In genomic region chr20:23086056-23086551, GRCh38 we compare ENCODE assay signal across 8 cellular contexts. TPM values are rescaled to one million over a fixed set of nuclear protein-coding genes. Genes with fewer than 3 reads are reported as not detected.
A peak's percentile ranks its signal among the peaks of the same experiment; 100 is the strongest.
DNase-seq lines count a peak whose midpoint lies in the region; TF ChIP-seq lines count a peak whose summit lies in the region.

Gene CD93, minus strand, starts transcription at chr20:23086324. Its CDS starts 132 bp downstream, at chr20:23086192.

- no peaks in the 10 kb centered on the region for H3K36me3 Mint-ChIP-seq in activated CD4-positive, alpha-beta T cell treated with anti-CD3 and anti-CD28 coated beads, Interleukin-2, amount 10 ng/mL, durations not matched to agents 7 days and 5 days (ENCODE audit: low read depth)
- no peaks in the 10 kb centered on the region for H3K36me3 Mint-ChIP-seq in activated CD4-positive, alpha-beta memory T cell treated with anti-CD3 and anti-CD28 coated beads, Interleukin-2, amount 10 ng/mL, durations not matched to agents 7 days and 5 days (ENCODE audit: low read depth)
- no peaks in the 10 kb centered on the region for H3K36me3 Mint-ChIP-seq in MCF 10A (ENCODE audit: insufficient read depth, unreplicated experiment)

- DNase-seq in activated CD4-positive, alpha-beta T cell treated with anti-CD3 and anti-CD28 coated beads, Interleukin-2, amount 10 ng/mL, durations not matched to agents 7 days and 5 days: peak; percentile 43
- DNase-seq in activated CD4-positive, alpha-beta T cell treated with anti-CD3 and anti-CD28 coated beads for 1 hour: no peak
- DNase-seq in activated CD4-positive, alpha-beta memory T cell treated with anti-CD3 and anti-CD28 coated beads, Interleukin-2, amount 10 ng/mL, durations not matched to agents 7 days and 5 days: peak; percentile 57
- DNase-seq in iris pigment epithelial cell (ENCODE audit: low read depth): peak; percentile 36
- no peak for DNase-seq in NCI-H748 treated with DMSO at 0.1 percent for 48 hours (lab: John Stamatoyannopoulos, UW)
- no peak for DNase-seq in MCF 10A (ENCODE audit: unreplicated experiment)
- no peak for DNase-seq in kidney tubule cell (ENCODE audit: low spot score)

- intact Hi-C loops in MCF 10A (cut with micrococcal nuclease): no loop called here

- H3K27ac Mint-ChIP-seq in activated CD4-positive, alpha-beta T cell treated with anti-CD3 and anti-CD28 coated beads, Interleukin-2, amount 10 ng/mL, durations not matched to agents 7 days and 5 days: peak within 1 kb of the TSS; percentile 78
- peak within 1 kb of the TSS; percentile 75 for H3K27ac Mint-ChIP-seq in activated CD4-positive, alpha-beta memory T cell treated with anti-CD3 and anti-CD28 coated beads, Interleukin-2, amount 10 ng/mL, durations not matched to agents 7 days and 5 days
- H3K27ac Mint-ChIP-seq in MCF 10A (ENCODE audit: low read depth, unreplicated experiment): no peak within 1 kb of the TSS

- TF ChIP-seq CTCF in subcutaneous adipose tissue (IDR thresholded peaks at IDR 0.05; ENCODE audit: low read depth): no peak
- no peak for TF ChIP-seq CTCF in MCF 10A (IDR thresholded peaks at IDR 0.05; ENCODE audit: unreplicated experiment)

- BruUV-seq in MCF 10A (replicated peaks; lab: Mats Ljungman, UMichigan): no TSS peak

- H3K4me3 Mint-ChIP-seq in activated CD4-positive, alpha-beta T cell treated with anti-CD3 and anti-CD28 coated beads, Interleukin-2, amount 10 ng/mL, durations not matched to agents 7 days and 5 days: peak within 1 kb of the TSS; percentile 17
- H3K4me3 Mint-ChIP-seq in activated CD4-positive, alpha-beta memory T cell treated with anti-CD3 and anti-CD28 coated beads, Interleukin-2, amount 10 ng/mL, durations not matched to agents 7 days and 5 days: peak within 1 kb of the TSS; percentile 55
- no peak within 1 kb of the TSS for H3K4me3 Mint-ChIP-seq in MCF 10A (ENCODE audit: unreplicated experiment)

- no peaks in the 10 kb centered on the region for H3K9me3 Mint-ChIP-seq in activated CD4-positive, alpha-beta T cell treated with anti-CD3 and anti-CD28 coated beads, Interleukin-2, amount 10 ng/mL, durations not matched to agents 7 days and 5 days
- H3K9me3 Mint-ChIP-seq in activated CD4-positive, alpha-beta memory T cell treated with anti-CD3 and anti-CD28 coated beads, Interleukin-2, amount 10 ng/mL, durations not matched to agents 7 days and 5 days: no peaks in the 10 kb centered on the region
- no peaks in the 10 kb centered on the region for H3K9me3 Mint-ChIP-seq in MCF 10A (ENCODE audit: unreplicated experiment)

- POLR2A ChIA-PET in activated CD4-positive, alpha-beta T cell treated with anti-CD3 and anti-CD28 coated beads, Interleukin-2, amount 10 ng/mL, durations not matched to agents 7 days and 5 days (lab: Charles Lee): interaction anchor here (0.6 kb wide), 1 partner anchor 533 kb away, joined by 4 read pairs; no protein-coding TSS in a partner anchor
- POLR2A ChIA-PET in activated CD4-positive, alpha-beta memory T cell treated with anti-CD3 and anti-CD28 coated beads, Interleukin-2, amount 10 ng/mL, durations not matched to agents 7 days and 5 days (lab: Charles Lee): interaction anchor here (0.8 to 1.4 kb wide), 4 partner anchors 10 to 59 kb away, joined by 3 to 4 read pairs (median 4); no protein-coding TSS in a partner anchor
- POLR2A ChIA-PET in MCF 10A (lab: Yijun Ruan, JAX): interaction anchor here (0.7 to 1.5 kb wide), 4 partner anchors 10 to 170 kb away, joined by 3 to 4 read pairs (median 4); no protein-coding TSS in a partner anchor

- peaks cover 3% of the 10 kb centered on the region for H3K27me3 Mint-ChIP-seq in activated CD4-positive, alpha-beta T cell treated with anti-CD3 and anti-CD28 coated beads, Interleukin-2, amount 10 ng/mL, durations not matched to agents 7 days and 5 days
- peaks cover 6% of the 10 kb centered on the region for H3K27me3 Mint-ChIP-seq in activated CD4-positive, alpha-beta memory T cell treated with anti-CD3 and anti-CD28 coated beads, Interleukin-2, amount 10 ng/mL, durations not matched to agents 7 days and 5 days
- no peaks in the 10 kb centered on the region for H3K27me3 Mint-ChIP-seq in MCF 10A (ENCODE audit: insufficient read depth, unreplicated experiment)

- H3K4me1 Mint-ChIP-seq in activated CD4-positive, alpha-beta T cell treated with anti-CD3 and anti-CD28 coated beads, Interleukin-2, amount 10 ng/mL, durations not matched to agents 7 days and 5 days: peaks cover 22% of the 10 kb centered on the region
- H3K4me1 Mint-ChIP-seq in activated CD4-positive, alpha-beta memory T cell treated with anti-CD3 and anti-CD28 coated beads, Interleukin-2, amount 10 ng/mL, durations not matched to agents 7 days and 5 days: peaks cover 24% of the 10 kb centered on the region
- H3K4me1 Mint-ChIP-seq in MCF 10A (ENCODE audit: insufficient read depth, unreplicated experiment): peaks cover 5% of the 10 kb centered on the region

- CTCF ChIA-PET in activated CD4-positive, alpha-beta T cell treated with anti-CD3 and anti-CD28 coated beads, Interleukin-2, amount 10 ng/mL, durations not matched to agents 7 days and 5 days (lab: Charles Lee): interaction anchor here (0.9 kb wide), 1 partner anchor 264 kb away, joined by 3 read pairs; no protein-coding TSS in a partner anchor
- CTCF ChIA-PET in activated CD4-positive, alpha-beta memory T cell treated with anti-CD3 and anti-CD28 coated beads, Interleukin-2, amount 10 ng/mL, durations not matched to agents 7 days and 5 days (lab: Charles Lee): interaction anchor here (1.1 to 1.5 kb wide), 3 partner anchors 35 to 264 kb away, joined by 3 to 5 read pairs (median 4); no protein-coding TSS in a partner anchor
- CTCF ChIA-PET in MCF 10A (lab: Yijun Ruan, JAX): interaction anchor here (0.6 to 0.8 kb wide), 4 partner anchors 15 to 394 kb away, joined by 3 to 4 read pairs (median 3); no protein-coding TSS in a partner anchor

RNA-seq across cellular contexts. Expression of gene CD93, which starts in this region (rescaled TPM):
- total RNA-seq in activated CD4-positive, alpha-beta T cell treated with anti-CD3 and anti-CD28 coated beads, Interleukin-2, amount 10 ng/mL, durations not matched to agents 7 days and 5 days: 1 to 10 TPM; 1.7 to 1.8 TPM
- total RNA-seq in activated CD4-positive, alpha-beta memory T cell treated with anti-CD3 and anti-CD28 coated beads, Interleukin-2, amount 10 ng/mL, durations not matched to agents 7 days and 5 days: 1 to 10 TPM; 5.1 to 5.6 TPM
- 10 to 100 TPM; 47.8 to 82.9 (median 61.0) TPM for total RNA-seq in subcutaneous adipose tissue
- total RNA-seq in MCF 10A (2022): not detected in 2 replicates

Comparison
In these comparisons a context has a peak if more than half of its experiments do, and no peak if none do; other contexts are left out.
1. RNA of gene CD93 (total RNA-seq): 47.8 to 82.9 TPM in subcutaneous adipose tissue; 5.1 to 5.6 TPM in activated CD4-positive, alpha-beta memory T cell treated with anti-CD3 and anti-CD28 coated beads, Interleukin-2, amount 10 ng/mL, durations not matched to agents 7 days and 5 days, 1.7 to 1.8 TPM in activated CD4-positive, alpha-beta T cell treated with anti-CD3 and anti-CD28 coated beads, Interleukin-2, amount 10 ng/mL, durations not matched to agents 7 days and 5 days and not detected in MCF 10A; every median in the first group is over 4 times any median in the second.
2. DNase-seq: peak in activated CD4-positive, alpha-beta T cell treated with anti-CD3 and anti-CD28 coated beads, Interleukin-2, amount 10 ng/mL, durations not matched to agents 7 days and 5 days (single experiment), activated CD4-positive, alpha-beta memory T cell treated with anti-CD3 and anti-CD28 coated beads, Interleukin-2, amount 10 ng/mL, durations not matched to agents 7 days and 5 days (single experiment) and iris pigment epithelial cell (single experiment); none in activated CD4-positive, alpha-beta T cell treated with anti-CD3 and anti-CD28 coated beads for 1 hour (single experiment), NCI-H748 treated with DMSO at 0.1 percent for 48 hours (single experiment), MCF 10A (single experiment) and kidney tubule cell (single experiment).